9 cellular contexts compared by ENCODE assay signal in genomic region chr13:43058318-43058674, GRCh38. TPM values are rescaled to one million over a fixed set of nuclear protein-coding genes. Genes with fewer than 3 reads are reported as not detected.
DNase-seq lines count a peak whose midpoint lies in the region; ATAC-seq lines count a peak whose summit lies in the region.
"Had no signal": no experiment of that assay in that cellular context is flagged by ENCODE, and none has a peak within 500 bp of the region (broad histone marks: within the 10 kb centered on the region; RNA-seq: fewer than 3 reads in every experiment).

No MANE protein-coding gene starts in this region.

- in situ Hi-C loops in Caki2 (cut with HindIII; ENCODE audit: low pct_unique_long_range_greater_than_20kb, low sequenced_read_pairs), result no loop called here

- H3K4me3 ChIP-seq in iPS-15b (ENCODE audit: low read depth, low read length), result peak overlapping the region; percentile 2
- H3K4me3 ChIP-seq: K562 had no signal

- intact Hi-C loops in activated CD4-positive, alpha-beta memory T cell treated with anti-CD3 and anti-CD28 coated beads for 36 hours (cut with micrococcal nuclease), result no loop called here

- H3K36me3 Mint-ChIP-seq in activated CD4-positive, alpha-beta memory T cell treated with anti-CD3 and anti-CD28 coated beads for 36 hours, result peaks cover 7% of the 10 kb centered on the region

- H3K27me3 Mint-ChIP-seq in activated CD4-positive, alpha-beta memory T cell treated with anti-CD3 and anti-CD28 coated beads for 36 hours, result no peaks in the 10 kb centered on the region

- CTCF ChIA-PET in activated CD4-positive, alpha-beta memory T cell treated with anti-CD3 and anti-CD28 coated beads for 36 hours (lab: Charles Lee), result interaction anchor here (0.6 kb wide), 1 partner anchor 67 kb away, joined by 3 read pairs; no protein-coding TSS in a partner anchor

- peaks cover 50% of the 10 kb centered on the region for H3K4me1 Mint-ChIP-seq in activated CD4-positive, alpha-beta memory T cell treated with anti-CD3 and anti-CD28 coated beads for 36 hours (ENCODE audit: low read depth)

- H3K9me3 ChIP-seq in iPS-15b (ENCODE audit: control insufficient read depth, insufficient read depth, low read length), result no peaks in the 10 kb centered on the region

- H3K4me1 ChIP-seq in iPS-15b (ENCODE audit: control insufficient read depth, insufficient read depth, low read length), result peaks cover 35% of the 10 kb centered on the region

- H3K4me3 Mint-ChIP-seq in activated CD4-positive, alpha-beta memory T cell treated with anti-CD3 and anti-CD28 coated beads for 36 hours, result no peak overlapping the region

- no peaks in the 10 kb centered on the region for H3K9me3 Mint-ChIP-seq in activated CD4-positive, alpha-beta memory T cell treated with anti-CD3 and anti-CD28 coated beads for 36 hours

- H3K9ac ChIP-seq in iPS-15b (ENCODE audit: low read depth, low read length), result no peak overlapping the region

- H3K27me3 ChIP-seq in iPS-15b (ENCODE audit: control insufficient read depth, insufficient read depth, low read length), result peaks cover 11% of the 10 kb centered on the region

- POLR2A ChIA-PET in activated CD4-positive, alpha-beta memory T cell treated with anti-CD3 and anti-CD28 coated beads for 36 hours (lab: Charles Lee), result interaction anchor here (0.6 to 0.8 kb wide), 2 partner anchors 21 to 61 kb away, joined by 3 to 5 read pairs; no protein-coding TSS in a partner anchor

- ATAC-seq in HG03280 (IDR thresholded peaks at IDR 0.05; ENCODE audit: unreplicated experiment), result peak; percentile 14
- ATAC-seq in GM21717 (IDR thresholded peaks at IDR 0.05; ENCODE audit: unreplicated experiment), result no peak
- no peak for ATAC-seq in HG03460 (IDR thresholded peaks at IDR 0.05; ENCODE audit: unreplicated experiment)
- ATAC-seq: K562 had no signal

- H3K27ac Mint-ChIP-seq in activated CD4-positive, alpha-beta memory T cell treated with anti-CD3 and anti-CD28 coated beads for 36 hours, result peak overlapping the region; percentile 70

- DNase-seq in Caki2 (ENCODE audit: low read depth) (peak; percentile 65), NCI-H1105 treated with DMSO at 0.1 percent for 48 hours (lab: John Stamatoyannopoulos, UW) (no peak), KG1 (lab: John Stamatoyannopoulos, UW) (no peak)
- peak; percentile 58 for DNase-seq in activated CD4-positive, alpha-beta memory T cell treated with anti-CD3 and anti-CD28 coated beads for 36 hours

- no peaks in the 10 kb centered on the region for H3K36me3 ChIP-seq in iPS-15b (ENCODE audit: control insufficient read depth, insufficient read depth, low read length)

RNA-seq across cellular contexts. Expression of gene DNAJC15, which starts 34.9 kb away (rescaled TPM):
- total RNA-seq in Caki2 (2014; rRNA removed; shearing (Covaris generic); ENCODE audit: low replicate concordance), result 0.03 TPM in 1 of 2 replicates, not detected in the other
- total RNA-seq in activated CD4-positive, alpha-beta memory T cell treated with anti-CD3 and anti-CD28 coated beads for 36 hours, result 10 to 100 TPM; 16.4 to 17.4 TPM

Comparison
In these comparisons a context has a peak if more than half of its experiments do, and no peak if none do; other contexts are left out.
1. DNase-seq: peak in Caki2 (single experiment) and activated CD4-positive, alpha-beta memory T cell treated with anti-CD3 and anti-CD28 coated beads for 36 hours (single experiment); none in NCI-H1105 treated with DMSO at 0.1 percent for 48 hours (single experiment) and KG1 (single experiment).
2. RNA of gene DNAJC15, which starts 34.9 kb away (total RNA-seq): 16.4 to 17.4 TPM in activated CD4-positive, alpha-beta memory T cell treated with anti-CD3 and anti-CD28 coated beads for 36 hours; 0.03 TPM in Caki2; every median in the first group is over 10 times any median in the second.